Comparison of ENCODE assay signal across 12 cellular contexts in genomic region chr18:79684283-79684631, GRCh38.
A peak's percentile ranks its signal among the peaks of the same experiment; 100 is the strongest.
DNase-seq lines count a peak whose midpoint lies in the region; ATAC-seq lines count a peak whose summit lies in the region.
"Had no signal": no experiment of that assay in that cellular context is flagged by ENCODE, and none has a peak within 500 bp of the region (broad histone marks: within the 10 kb centered on the region; RNA-seq: fewer than 3 reads in every experiment).

No MANE protein-coding gene starts in this region.

- peak overlapping the region; percentile 41 for H3K4me3 Mint-ChIP-seq in activated naive CD4-positive, alpha-beta T cell treated with anti-CD3 and anti-CD28 coated beads, Interleukin-2, amount 50 U/mL, for 24 hours
- H3K4me3 Mint-ChIP-seq in activated naive CD8-positive, alpha-beta T cell = peak overlapping the region; percentile 95
- H3K4me3 Mint-ChIP-seq in stimulated activated effector memory CD8-positive, alpha-beta T cell treated with anti-CD3 and anti-CD28 coated beads, Interleukin-12 subunit alpha, Interleukin-12 subunit beta, amount 100 ng/mL, for 72 hours = peak overlapping the region; percentile 87
- H3K4me3 Mint-ChIP-seq: HFFc6 had no signal

- no peaks in the 10 kb centered on the region for H3K9me3 Mint-ChIP-seq in activated naive CD4-positive, alpha-beta T cell treated with anti-CD3 and anti-CD28 coated beads, Interleukin-2, amount 50 U/mL, for 24 hours
- H3K9me3 Mint-ChIP-seq in activated naive CD8-positive, alpha-beta T cell (ENCODE audit: low read depth) = no peaks in the 10 kb centered on the region
- no peaks in the 10 kb centered on the region for H3K9me3 Mint-ChIP-seq in stimulated activated effector memory CD8-positive, alpha-beta T cell treated with anti-CD3 and anti-CD28 coated beads, Interleukin-12 subunit alpha, Interleukin-12 subunit beta, amount 100 ng/mL, for 72 hours
- H3K9me3 Mint-ChIP-seq: HFFc6 had no signal

- no peak overlapping the region for H3K27ac ChIP-seq in substantia nigra (ENCODE audit: low read depth, low read length, poor library complexity, severe bottlenecking)
- H3K27ac ChIP-seq: suprapubic skin, VCaP had no signal

- H3K27me3 Mint-ChIP-seq in activated naive CD4-positive, alpha-beta T cell treated with anti-CD3 and anti-CD28 coated beads, Interleukin-2, amount 50 U/mL, for 24 hours = no peaks in the 10 kb centered on the region
- no peaks in the 10 kb centered on the region for H3K27me3 Mint-ChIP-seq in activated naive CD8-positive, alpha-beta T cell

- ATAC-seq in GM19351 (IDR thresholded peaks at IDR 0.05; ENCODE audit: unreplicated experiment) = peak; percentile 23
- ATAC-seq in stimulated activated effector memory CD8-positive, alpha-beta T cell treated with anti-CD3 and anti-CD28 coated beads, Interleukin-12 subunit alpha, Interleukin-12 subunit beta, amount 100 ng/mL, for 72 hours = no peak

- peaks cover 67% of the 10 kb centered on the region for H3K4me1 Mint-ChIP-seq in activated naive CD4-positive, alpha-beta T cell treated with anti-CD3 and anti-CD28 coated beads, Interleukin-2, amount 50 U/mL, for 24 hours
- H3K4me1 Mint-ChIP-seq in activated naive CD8-positive, alpha-beta T cell (ENCODE audit: low read depth) = peaks cover 71% of the 10 kb centered on the region
- peaks cover 63% of the 10 kb centered on the region for H3K4me1 Mint-ChIP-seq in stimulated activated effector memory CD8-positive, alpha-beta T cell treated with anti-CD3 and anti-CD28 coated beads, Interleukin-12 subunit alpha, Interleukin-12 subunit beta, amount 100 ng/mL, for 72 hours

- H3K36me3 Mint-ChIP-seq in activated naive CD4-positive, alpha-beta T cell treated with anti-CD3 and anti-CD28 coated beads, Interleukin-2, amount 50 U/mL, for 24 hours = peaks cover 3% of the 10 kb centered on the region
- peaks cover 2% of the 10 kb centered on the region for H3K36me3 Mint-ChIP-seq in activated naive CD8-positive, alpha-beta T cell
- H3K36me3 Mint-ChIP-seq in stimulated activated effector memory CD8-positive, alpha-beta T cell treated with anti-CD3 and anti-CD28 coated beads, Interleukin-12 subunit alpha, Interleukin-12 subunit beta, amount 100 ng/mL, for 72 hours = peaks cover 62% of the 10 kb centered on the region

- no peak for DNase-seq in activated naive CD4-positive, alpha-beta T cell (lab: John Stamatoyannopoulos, UW)
- no peak for DNase-seq in stimulated activated effector memory CD8-positive, alpha-beta T cell treated with anti-CD3 and anti-CD28 coated beads, Interleukin-12 subunit alpha, Interleukin-12 subunit beta, amount 100 ng/mL, for 72 hours (ENCODE audit: low spot score in 2 of 2)
- DNase-seq in substantia nigra (lab: John Stamatoyannopoulos, UW) = no peak
- DNase-seq in AG20443 (ENCODE audit: low spot score) = no peak
- DNase-seq: HFFc6, hippocampal formation, kidney glomerular epithelial cell had no signal

- H3K27ac Mint-ChIP-seq in activated naive CD4-positive, alpha-beta T cell treated with anti-CD3 and anti-CD28 coated beads, Interleukin-2, amount 50 U/mL, for 24 hours = no peak overlapping the region
- H3K27ac Mint-ChIP-seq in activated naive CD8-positive, alpha-beta T cell = peak overlapping the region; percentile 34
- peak overlapping the region; percentile 89 for H3K27ac Mint-ChIP-seq in stimulated activated effector memory CD8-positive, alpha-beta T cell treated with anti-CD3 and anti-CD28 coated beads, Interleukin-12 subunit alpha, Interleukin-12 subunit beta, amount 100 ng/mL, for 72 hours
- H3K27ac Mint-ChIP-seq: HFFc6 had no signal

Comparison
In these comparisons a context has a peak if more than half of its experiments do, and no peak if none do; other contexts are left out.
1. H3K4me3 Mint-ChIP-seq: peak in every context shown above with its lines; median percentile 95 in activated naive CD8-positive, alpha-beta T cell; 87 in stimulated activated effector memory CD8-positive, alpha-beta T cell treated with anti-CD3 and anti-CD28 coated beads, Interleukin-12 subunit alpha, Interleukin-12 subunit beta, amount 100 ng/mL, for 72 hours; 41 in activated naive CD4-positive, alpha-beta T cell treated with anti-CD3 and anti-CD28 coated beads, Interleukin-2, amount 50 U/mL, for 24 hours.